In the genomic region with DNA sequence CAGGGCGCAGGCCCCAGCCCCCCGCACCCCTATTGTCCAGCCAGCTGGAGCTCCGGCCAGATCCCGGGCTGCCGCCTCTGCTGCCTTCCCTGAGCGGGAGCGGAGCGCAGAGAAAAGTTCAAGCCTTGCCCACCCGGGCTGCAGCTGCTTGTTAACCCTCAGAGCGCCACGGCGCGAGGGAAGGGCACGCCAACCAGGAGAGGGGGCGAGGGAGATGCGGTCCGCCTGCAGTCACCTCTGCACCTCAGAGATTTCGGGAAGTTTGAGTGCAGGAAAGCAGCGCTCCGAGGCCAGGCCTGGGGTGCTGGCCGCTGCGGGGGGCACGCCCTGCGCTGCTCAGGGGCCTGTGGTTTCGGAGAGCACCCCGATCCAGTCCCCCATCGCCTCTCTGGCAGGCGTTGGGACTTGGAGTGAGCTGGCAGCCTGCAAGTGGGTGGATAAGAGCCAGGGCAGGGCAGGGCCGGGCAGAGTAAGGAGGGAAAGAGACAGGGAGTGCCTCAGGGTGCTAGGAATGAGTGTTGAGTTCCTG, we compare ENCODE assay signal across 10 cellular contexts. TPM values are rescaled to one million over a fixed set of nuclear protein-coding genes. Genes with fewer than 3 reads are reported as not detected.
DNase-seq lines count a peak whose midpoint lies in the region; ATAC-seq, FAIRE-seq and TF ChIP-seq lines count a peak whose summit lies in the region.
"Had no signal": no experiment of that assay in that cellular context is flagged by ENCODE, and none has a peak within 500 bp of the region (broad histone marks: within the 10 kb centered on the region; RNA-seq: fewer than 3 reads in every experiment).

No MANE protein-coding gene starts in this region.

- H3K27ac ChIP-seq in GM23338 (ENCODE audit: low read depth): no peak overlapping the region
- peak overlapping the region; percentile 89 for H3K27ac ChIP-seq in astrocyte (ENCODE audit: low read depth, low read length)
- H3K27ac ChIP-seq in right cardiac atrium (ENCODE audit: low read length): peak overlapping the region; percentile 17
- H3K27ac ChIP-seq in sigmoid colon: peak overlapping the region; percentile 57 to 81 (median 66)

- ATAC-seq in GM23338: peak; percentile 59
- peak; percentile 39 to 59 for ATAC-seq in right cardiac atrium
- ATAC-seq in HG02763 (IDR thresholded peaks at IDR 0.05; ENCODE audit: unreplicated experiment): no peak
- no peak for ATAC-seq in HG02981 (IDR thresholded peaks at IDR 0.05; ENCODE audit: unreplicated experiment)
- ATAC-seq: naive thymus-derived CD4-positive, alpha-beta T cell had no signal

- peaks cover 20% of the 10 kb centered on the region for H3K4me1 Mint-ChIP-seq in GM23338
- H3K4me1 Mint-ChIP-seq in astrocyte (ENCODE audit: low read depth, unreplicated experiment): peaks cover 24% of the 10 kb centered on the region
- H3K4me1 Mint-ChIP-seq: activated naive CD4-positive, alpha-beta T cell treated with anti-CD3 and anti-CD28 coated beads, Interleukin-2, amount 50 U/mL, for 24 hours had no signal

- H3K27me3 Mint-ChIP-seq in GM23338 (ENCODE audit: insufficient read depth, low read depth, poor library complexity) (peaks cover 37% of the 10 kb centered on the region), astrocyte (ENCODE audit: low read depth, unreplicated experiment) (peaks cover 39% of the 10 kb centered on the region)

- H3K9me3 ChIP-seq in astrocyte (ENCODE audit: insufficient read depth, low read depth, low read length) (no peaks in the 10 kb centered on the region), right cardiac atrium (ENCODE audit: control insufficient read depth, low read length) (no peaks in the 10 kb centered on the region), sigmoid colon (no peaks in the 10 kb centered on the region)

- H3F3A ChIP-seq in GM23338 (replicated peaks; ENCODE audit: low read depth): no peaks in the 10 kb centered on the region

- no peak for TF ChIP-seq POLR2A in sigmoid colon (IDR thresholded peaks at IDR 0.05)

- H3K9me3 Mint-ChIP-seq in GM23338 (peaks cover 5% of the 10 kb centered on the region; the same call in 1 of the 3 replicates), astrocyte (ENCODE audit: unreplicated experiment) (no peaks in the 10 kb centered on the region)
- H3K9me3 Mint-ChIP-seq: activated naive CD4-positive, alpha-beta T cell treated with anti-CD3 and anti-CD28 coated beads, Interleukin-2, amount 50 U/mL, for 24 hours had no signal

- H3K9me2 ChIP-seq in GM23338 (ENCODE audit: insufficient read depth): no peaks in the 10 kb centered on the region

- H3K36me3 Mint-ChIP-seq in GM23338 (ENCODE audit: low read depth) (peaks cover 5% of the 10 kb centered on the region; the same call in 1 of the 3 replicates), astrocyte (ENCODE audit: low read depth, unreplicated experiment) (peaks cover 2% of the 10 kb centered on the region)
- H3K36me3 Mint-ChIP-seq: activated naive CD4-positive, alpha-beta T cell treated with anti-CD3 and anti-CD28 coated beads, Interleukin-2, amount 50 U/mL, for 24 hours; naive thymus-derived CD4-positive, alpha-beta T cell had no signal

- H3K4me2 ChIP-seq in GM23338 (peak overlapping the region; percentile 95), astrocyte (ENCODE audit: low read length) (peak overlapping the region; percentile 91)

- peak overlapping the region; percentile 91 for H3K9ac ChIP-seq in astrocyte (ENCODE audit: low read length)

- intact Hi-C loops in right cardiac atrium (cut with DNase I) (loop anchor here in 1 of 4 donors (10.0 kb wide), 1 partner anchor 817 kb away; no protein-coding TSS in a partner anchor), sigmoid colon (cut with DNase I) (no loop called here)

- H3K27me3 ChIP-seq in GM23338 (ENCODE audit: insufficient read depth) (peaks cover 54% of the 10 kb centered on the region), astrocyte (ENCODE audit: insufficient read depth, low read length) (peaks cover 4% of the 10 kb centered on the region), right cardiac atrium (ENCODE audit: control insufficient read depth, insufficient read depth) (no peaks in the 10 kb centered on the region), sigmoid colon (peaks cover 0 to 47% (median 16%) of the 10 kb centered on the region in 3 donors)

- peaks cover 27% of the 10 kb centered on the region for H3K4me1 ChIP-seq in GM23338 (ENCODE audit: insufficient read depth)
- peaks cover 42% of the 10 kb centered on the region for H3K4me1 ChIP-seq in astrocyte (ENCODE audit: insufficient read depth, low read length)
- peaks cover 20% of the 10 kb centered on the region for H3K4me1 ChIP-seq in right cardiac atrium (ENCODE audit: control insufficient read depth, insufficient read depth, low read length)
- peaks cover 0 to 49% (median 41%) of the 10 kb centered on the region in 4 donors for H3K4me1 ChIP-seq in sigmoid colon

- FAIRE-seq in astrocyte (lab: Jason Lieb, UNC): no peak

- H3K4me3 Mint-ChIP-seq in GM23338 (peak overlapping the region; percentile 68), astrocyte (ENCODE audit: unreplicated experiment) (peak overlapping the region; percentile 77)
- H3K4me3 Mint-ChIP-seq: activated naive CD4-positive, alpha-beta T cell treated with anti-CD3 and anti-CD28 coated beads, Interleukin-2, amount 50 U/mL, for 24 hours had no signal

- no peak for TF ChIP-seq EP300 in sigmoid colon (IDR thresholded peaks at IDR 0.05)

- H4K20me1 ChIP-seq in GM23338 (replicated peaks; ENCODE audit: insufficient read depth): no peaks in the 10 kb centered on the region
- H4K20me1 ChIP-seq in astrocyte (ENCODE audit: insufficient read depth, low read length): no peaks in the 10 kb centered on the region

- H3K79me2 ChIP-seq in GM23338 (replicated peaks; ENCODE audit: insufficient read depth) (no peaks in the 10 kb centered on the region), astrocyte (ENCODE audit: insufficient read depth, low read length) (peaks cover 45% of the 10 kb centered on the region)

- TF ChIP-seq CTCF in GM23338 (conservative IDR thresholded peaks at IDR 0.05; ENCODE audit: low read depth in 2 of 2) (no peak), astrocyte (IDR thresholded peaks at IDR 0.05; ENCODE audit: insufficient read depth, low read depth, low read length) (no peak), sigmoid colon (IDR thresholded peaks at IDR 0.05) (no peak)

- peak; percentile 49 for DNase-seq in GM23338 (ENCODE audit: low spot score)
- DNase-seq in astrocyte (ENCODE audit: low read depth): no peak
- peak; percentile 31 to 72 (median 69) for DNase-seq in right cardiac atrium
- DNase-seq in sigmoid colon: peak; percentile 57
- DNase-seq in NCI-H1092 treated with DMSO at 0.1 percent for 48 hours (lab: John Stamatoyannopoulos, UW): no peak
- no peak for DNase-seq in activated effector memory CD4-positive, alpha-beta T cell treated with Interleukin-2 at 50 U/mL for 16 hours
- DNase-seq: naive thymus-derived CD4-positive, alpha-beta T cell had no signal

- H3K36me3 ChIP-seq in GM23338 (ENCODE audit: insufficient read depth) (no peaks in the 10 kb centered on the region), astrocyte (ENCODE audit: insufficient read depth, low read length) (no peaks in the 10 kb centered on the region), sigmoid colon (no peaks in the 10 kb centered on the region)

- H2AFZ ChIP-seq in GM23338 (peak overlapping the region; percentile 90), astrocyte (ENCODE audit: low read depth, low read length) (peak overlapping the region; percentile 78)

- peak overlapping the region; percentile 78 for H3K4me3 ChIP-seq in GM23338
- peak overlapping the region; percentile 72 for H3K4me3 ChIP-seq in astrocyte (ENCODE audit: insufficient read depth, low read depth, low read length)
- H3K4me3 ChIP-seq in right cardiac atrium (ENCODE audit: low read length): peak overlapping the region; percentile 71
- H3K4me3 ChIP-seq in sigmoid colon: peak overlapping the region; percentile 45 to 66 (median 56)

- 4% methylated on average over 29 of the region's 29 CpGs for WGBS in right cardiac atrium
- 2 to 6% methylated on average over 29 of the region's 29 CpGs for WGBS in sigmoid colon, 2 donors

- H3K27ac Mint-ChIP-seq in GM23338 (no peak overlapping the region), astrocyte (ENCODE audit: unreplicated experiment) (no peak overlapping the region)
- H3K27ac Mint-ChIP-seq: activated naive CD4-positive, alpha-beta T cell treated with anti-CD3 and anti-CD28 coated beads, Interleukin-2, amount 50 U/mL, for 24 hours had no signal

RNA-seq across cellular contexts. Expression of gene CDH13, which starts 1.1 kb away (rescaled TPM):
- 4.4 and 13.6 TPM in 2 replicates for total RNA-seq in GM23338 (2014; rRNA removed; shearing (Covaris generic))
- polyA plus RNA-seq in GM23338 (2016; fragmentation: Nextera tagmentation; extraction: Ambion mirVana) (1.2 and 1.6 TPM in 2 replicates), right cardiac atrium (20.7 TPM), sigmoid colon (1 to 10 TPM in 1 of 3 donors, under 1 TPM in 2; 0.60 to 2.3 (median 0.92) TPM)
- total RNA-seq in astrocyte (23.0 and 41.7 TPM in 2 replicates), right cardiac atrium (100 to 1,000 TPM in 2 of 4 donors, 10 to 100 TPM in 2; 91.9 to 123 (median 103) TPM), sigmoid colon (10 to 100 TPM; 11.8 to 17.6 (median 14.9) TPM)
- total RNA-seq: naive thymus-derived CD4-positive, alpha-beta T cell had no signal
- polyA plus RNA-seq: naive thymus-derived CD4-positive, alpha-beta T cell had no signal

Comparison
In these comparisons a context has a peak if more than half of its experiments do, and no peak if none do; other contexts are left out.
1. ATAC-seq: peak in GM23338 (single experiment) and right cardiac atrium (2 of 2); none in HG02763 (single experiment) and HG02981 (single experiment).
2. DNase-seq: peak in GM23338 (single experiment), right cardiac atrium (3 of 3) and sigmoid colon (single experiment); none in astrocyte (single experiment), NCI-H1092 treated with DMSO at 0.1 percent for 48 hours (single experiment) and activated effector memory CD4-positive, alpha-beta T cell treated with Interleukin-2 at 50 U/mL for 16 hours (single experiment).
3. Peak in every context shown above with its lines, with median percentiles within 50 percentile points of each other: H3K4me3 ChIP-seq.